Comparison of ENCODE assay signal across 29 cellular contexts in the genomic region with DNA sequence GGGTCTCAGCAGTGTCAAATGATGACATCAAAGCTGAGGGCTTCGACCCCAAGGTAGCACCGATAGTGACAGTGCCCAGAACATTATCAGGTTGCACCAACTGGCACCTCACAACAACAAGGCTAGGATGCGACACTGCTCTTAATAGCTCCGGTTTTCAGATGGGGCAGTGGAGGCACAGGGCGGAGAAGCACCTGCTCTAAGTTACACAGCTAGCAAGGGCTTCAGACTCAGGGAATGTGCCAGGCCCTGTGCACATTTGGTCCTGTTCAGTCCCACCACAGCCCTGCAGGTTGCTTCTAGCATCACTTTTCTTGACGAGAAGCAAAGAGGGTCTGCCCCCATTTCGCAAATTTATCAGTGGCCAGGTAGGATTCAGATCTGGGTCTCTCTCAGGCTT.
DNase-seq lines count a peak whose midpoint lies in the region; ATAC-seq, FAIRE-seq and TF ChIP-seq lines count a peak whose summit lies in the region.
"Had no signal": no experiment of that assay in that cellular context is flagged by ENCODE, and none has a peak within 500 bp of the region (broad histone marks: within the 10 kb centered on the region; RNA-seq: fewer than 3 reads in every experiment).

No MANE protein-coding gene starts in this region.

- TF ChIP-seq POLR2A in A549 (IDR thresholded peaks at IDR 0.05; ENCODE audit: low read length) = no peak

- no peaks in the 10 kb centered on the region for H3K27me3 Mint-ChIP-seq in effector memory CD8-positive, alpha-beta T cell
- H3K27me3 Mint-ChIP-seq: activated naive CD8-positive, alpha-beta T cell treated with anti-CD3 and anti-CD28 coated beads, Interleukin-2, amount 10 ng/mL, durations not matched to agents 7 days and 5 days; activated T-helper 17 cell treated with anti-CD3 and anti-CD28 coated beads, Interleukin-2, amount 50 U/mL, for 72 hours; CD4-positive, alpha-beta memory T cell had no signal

- no peak overlapping the region for H3K4me3 Mint-ChIP-seq in effector memory CD8-positive, alpha-beta T cell
- H3K4me3 Mint-ChIP-seq: activated naive CD8-positive, alpha-beta T cell treated with anti-CD3 and anti-CD28 coated beads, Interleukin-2, amount 10 ng/mL, durations not matched to agents 7 days and 5 days; activated T-helper 17 cell treated with anti-CD3 and anti-CD28 coated beads, Interleukin-2, amount 50 U/mL, for 72 hours; T-helper 1 cell treated with Interleukin-12 subunit alpha and Interleukin-12 subunit beta and Interleukin-4 antibody, amounts not matched to agents 30 μg/mL and 1 μg/mL, for 36 hours had no signal

- no peak for FAIRE-seq in A549 (lab: Jason Lieb, UNC)
- FAIRE-seq: K562 had no signal

- no peaks in the 10 kb centered on the region for H3K9me3 ChIP-seq in SK-N-SH
- H3K9me3 ChIP-seq in A549 = peaks cover 10% of the 10 kb centered on the region
- H3K9me3 ChIP-seq in skeletal muscle tissue (ENCODE audit: control insufficient read depth in 3 of 3, low read length in 3 of 3) = no peaks in the 10 kb centered on the region
- H3K9me3 ChIP-seq: ascending aorta, esophagus muscularis mucosa, vagina had no signal

- 0 out of 2 replicates have a peak overlapping the region, but pooled peaks have one; percentile 54 for H3K4me2 ChIP-seq in SK-N-SH
- H3K4me2 ChIP-seq in A549 = peak overlapping the region; percentile 63

- no peaks in the 10 kb centered on the region for H3K27me3 ChIP-seq in SK-N-SH (ENCODE audit: insufficient read depth)
- H3K27me3 ChIP-seq in skeletal muscle tissue (ENCODE audit: control insufficient read depth in 3 of 3, insufficient read depth in 3 of 3, low read length in 3 of 3) = no peaks in the 10 kb centered on the region
- H3K27me3 ChIP-seq: ascending aorta, esophagus muscularis mucosa, vagina had no signal

- H3K4me1 ChIP-seq in SK-N-SH (ENCODE audit: control insufficient read depth in 1 of 2, insufficient read depth in 2 of 2, low read depth in 1 of 2, low read length in 1 of 2) = peaks cover 0 to 34% of the 10 kb centered on the region in 2 experiments; a peak in 3 of 4 replicates
- H3K4me1 ChIP-seq in A549 = peaks cover 87% of the 10 kb centered on the region
- H3K4me1 ChIP-seq in skeletal muscle tissue (ENCODE audit: control insufficient read depth in 3 of 3, insufficient read depth in 3 of 3, low read length in 3 of 3) = peaks cover 56 to 62% (median 56%) of the 10 kb centered on the region in 3 donors

- H3K9me2 ChIP-seq in SK-N-SH = no peaks in the 10 kb centered on the region

- whole genome bisulfite sequencing in SK-N-SH (ENCODE audit: low lambda C conversion rate) = 99% methylated on average over 5 of the region's 7 CpGs
- WGBS in A549 (ENCODE audit: missing lambda C conversion rate) = 91% methylated on average over 7 of the region's 7 CpGs

- H4K20me1 ChIP-seq in SK-N-SH (ENCODE audit: insufficient read depth) = no peaks in the 10 kb centered on the region

- POLR2A ChIA-PET in SK-N-SH (lab: Yijun Ruan, JAX) (no interaction called here), A549 (lab: Yijun Ruan, JAX) (no interaction called here)

- no peak for ATAC-seq in SK-N-SH treated with all-trans-retinoic acid at 6 μM for 48 hours
- peak in 1 of 2 experiments; percentile 4; a peak in 1 of 6 replicates for ATAC-seq in A549
- ATAC-seq in left lobe of liver = no peak
- ATAC-seq in effector memory CD8-positive, alpha-beta T cell (replicated peaks) = no peak
- ATAC-seq: activated T-helper 17 cell treated with anti-CD3 and anti-CD28 coated beads, Interleukin-2, amount 50 U/mL, for 72 hours; K562 had no signal

- H3K9me3 Mint-ChIP-seq in effector memory CD8-positive, alpha-beta T cell = no peaks in the 10 kb centered on the region
- H3K9me3 Mint-ChIP-seq: activated T-helper 17 cell treated with anti-CD3 and anti-CD28 coated beads, Interleukin-2, amount 50 U/mL, for 72 hours had no signal

- no peak overlapping the region for H2AFZ ChIP-seq in SK-N-SH (ENCODE audit: low read depth)

- H3K9ac ChIP-seq in SK-N-SH (no peak overlapping the region), skeletal muscle tissue (ENCODE audit: low read depth in 1 of 3, low read length in 3 of 3) (peak overlapping the region; percentile 24 to 75 (median 37))

- TF ChIP-seq RAD21 in SK-N-SH (IDR thresholded peaks at IDR 0.05; ENCODE audit: low read length) = no peak
- no peak for TF ChIP-seq RAD21 in A549 (conservative IDR thresholded peaks at IDR 0.05 in 1 of 2, IDR thresholded peaks at IDR 0.05 in 1 of 2)

- peaks cover 26% of the 10 kb centered on the region for H3K36me3 Mint-ChIP-seq in effector memory CD8-positive, alpha-beta T cell (ENCODE audit: insufficient read depth)

- no peak for TF ChIP-seq EP300 in SK-N-SH (IDR thresholded peaks at IDR 0.05; ENCODE audit: borderline replicate concordance in 1 of 2, low read depth in 1 of 2, low read length in 1 of 2)
- TF ChIP-seq EP300 in A549 (IDR thresholded peaks at IDR 0.05) = no peak

- no peak overlapping the region for H3K4me3 ChIP-seq in SK-N-SH (ENCODE audit: low read depth in 2 of 2, low read length in 1 of 2)
- H3K4me3 ChIP-seq in A549 = no peak overlapping the region
- peak overlapping the region; percentile 22 to 57 (median 44) for H3K4me3 ChIP-seq in skeletal muscle tissue (ENCODE audit: low read length in 3 of 3)
- H3K4me3 ChIP-seq: ascending aorta, esophagus muscularis mucosa, K562, smooth muscle cell, vagina had no signal

- peaks cover 81% of the 10 kb centered on the region for H3K79me2 ChIP-seq in SK-N-SH (ENCODE audit: insufficient read depth)

- peaks cover 15% of the 10 kb centered on the region for H3F3A ChIP-seq in SK-N-SH (replicated peaks; ENCODE audit: insufficient read depth)

- peaks cover 35 to 39% of the 10 kb centered on the region in 2 donors for H3K4me1 Mint-ChIP-seq in effector memory CD8-positive, alpha-beta T cell (ENCODE audit: low read depth in 2 of 2)

- H3K27ac ChIP-seq in SK-N-SH (ENCODE audit: low read depth in 2 of 2, low read length in 1 of 2) = peak overlapping the region in 1 of 2 experiments; percentile 92; a peak in 1 of 4 replicates
- peak overlapping the region; percentile 95 to 99 for H3K27ac ChIP-seq in A549
- peak overlapping the region; percentile 98 for H3K27ac ChIP-seq in skeletal muscle tissue (ENCODE audit: low read depth, low read length)
- H3K27ac ChIP-seq: 22Rv1, ascending aorta, esophagus muscularis mucosa, vagina had no signal

- H3K36me3 ChIP-seq in SK-N-SH (replicated peaks in 1 of 2; ENCODE audit: control insufficient read depth in 1 of 2, insufficient read depth in 2 of 2, low read length in 1 of 2) (peaks cover 0 to 3% of the 10 kb centered on the region in 2 experiments), skeletal muscle tissue (ENCODE audit: control insufficient read depth in 3 of 3, insufficient read depth in 3 of 3, low read length in 3 of 3) (no peaks in the 10 kb centered on the region)
- H3K36me3 ChIP-seq: ascending aorta, esophagus muscularis mucosa, vagina had no signal

- no peak for DNase-seq in SK-N-SH
- no peak for DNase-seq in A549 (ENCODE audit: low read depth in 1 of 2, low spot score in 1 of 2)
- peak; percentile 27 for DNase-seq in left lobe of liver (ENCODE audit: low spot score)
- no peak for DNase-seq in effector memory CD8-positive, alpha-beta T cell
- no peak for DNase-seq in RPMI8226
- no peak for DNase-seq in NK-92 treated with Interleukin-12 subunit alpha and Interleukin-12 subunit beta, amount 100 ng/mL, for 24 hours (lab: John Stamatoyannopoulos, UW)
- DNase-seq: activated naive CD8-positive, alpha-beta T cell treated with anti-CD3 and anti-CD28 coated beads, Interleukin-2, amount 10 ng/mL, durations not matched to agents 7 days and 5 days; CD4-positive, alpha-beta memory T cell; central memory CD4-positive, alpha-beta T cell; DMS 273 treated with DMSO at 0.1 percent for 48 hours; EL; foreskin melanocyte; left cardiac atrium; NCI-H1092 treated with DMSO at 0.1 percent for 48 hours; NCI-H1930; NCI-H2227 treated with DMSO at 0.1 percent for 48 hours; NCI-H69; occipital lobe; stimulated activated CD4-positive, alpha-beta T cell treated with anti-CD3 and anti-CD28 coated beads, Interleukin-1b, Interleukin-23, amount 100 ng/mL, for 48 hours had no signal

- H3K27ac Mint-ChIP-seq in effector memory CD8-positive, alpha-beta T cell = peak overlapping the region in 1 of 2 donors; percentile 82
- H3K27ac Mint-ChIP-seq: T-helper 1 cell treated with Interleukin-12 subunit alpha and Interleukin-12 subunit beta and Interleukin-4 antibody, amounts not matched to agents 30 μg/mL and 1 μg/mL, for 36 hours had no signal

- TF ChIP-seq CTCF in SK-N-SH (IDR thresholded peaks at IDR 0.05) (no peak), A549 (IDR thresholded peaks at IDR 0.05) (no peak)

- CTCF ChIA-PET in SK-N-SH (lab: Yijun Ruan, JAX) (interaction anchor here (5.1 kb wide), 1 partner anchor 16 kb away, joined by 29 read pairs; no protein-coding TSS in a partner anchor), A549 (lab: Yijun Ruan, JAX) (interaction anchor here (0.6 to 23.2 kb wide), 4 partner anchors 14 to 404 kb away, joined by 3 to 356 read pairs (median 6); no protein-coding TSS in a partner anchor)

TF ChIP-seq in SK-N-SH, 30 proteins besides CTCF, POLR2A, EP300 and RAD21:
- no peak for TF ChIP-seq EZH2phosphoT487 (IDR thresholded peaks at IDR 0.05; ENCODE audit: borderline replicate concordance, low read depth)
- no peak for TF ChIP-seq SIN3A (IDR thresholded peaks at IDR 0.05; ENCODE audit: borderline replicate concordance, low read depth, low read length)
- TF ChIP-seq TEAD4 (IDR thresholded peaks at IDR 0.05; ENCODE audit: borderline replicate concordance, insufficient read depth) = no peak
- no peak for TF ChIP-seq FOXJ3 (CRISPR knock-in tag; IDR thresholded peaks at IDR 0.05)
- no peak for TF ChIP-seq RFX5 (IDR thresholded peaks at IDR 0.05; ENCODE audit: low read length)
- no peak for TF ChIP-seq ELF1 (IDR thresholded peaks at IDR 0.05)

TF ChIP-seq in SK-N-SH treated with all-trans-retinoic acid at 6 μM for 48 hours, 23 proteins besides CTCF, POLR2A, EP300 and RAD21 (continues in another document):
- TF ChIP-seq ZNF565 (CRISPR knock-in tag; conservative IDR thresholded peaks at IDR 0.05; ENCODE audit: low read depth) (no peak), TCF4 (CRISPR knock-in tag; IDR thresholded peaks at IDR 0.05; ENCODE audit: borderline replicate concordance) (no peak), CSDC2 (CRISPR knock-in tag; IDR thresholded peaks at IDR 0.05) (no peak), ARNTL (CRISPR knock-in tag; IDR thresholded peaks at IDR 0.05; ENCODE audit: borderline replicate concordance, low read depth) (no peak), ESRRG (CRISPR knock-in tag; IDR thresholded peaks at IDR 0.05) (no peak), TOX (CRISPR knock-in tag; IDR thresholded peaks at IDR 0.05; ENCODE audit: borderline replicate concordance) (no peak)

TF ChIP-seq in A549, 52 proteins besides CTCF, POLR2A, EP300 and RAD21 (continues in another document):
- TF ChIP-seq MAZ (IDR thresholded peaks at IDR 0.05; ENCODE audit: borderline replicate concordance, low read depth, low read length) (no peak), TP53 (CRISPR knock-in tag; IDR thresholded peaks at IDR 0.05) (no peak)

Comparison
In these comparisons a context has a peak if more than half of its experiments do, and no peak if none do; other contexts are left out.
1. H3K4me3 ChIP-seq: peak in skeletal muscle tissue (3 of 3); none in SK-N-SH (0 of 2) and A549 (single experiment).